13 cellular contexts compared by ENCODE assay signal in the genomic region with DNA sequence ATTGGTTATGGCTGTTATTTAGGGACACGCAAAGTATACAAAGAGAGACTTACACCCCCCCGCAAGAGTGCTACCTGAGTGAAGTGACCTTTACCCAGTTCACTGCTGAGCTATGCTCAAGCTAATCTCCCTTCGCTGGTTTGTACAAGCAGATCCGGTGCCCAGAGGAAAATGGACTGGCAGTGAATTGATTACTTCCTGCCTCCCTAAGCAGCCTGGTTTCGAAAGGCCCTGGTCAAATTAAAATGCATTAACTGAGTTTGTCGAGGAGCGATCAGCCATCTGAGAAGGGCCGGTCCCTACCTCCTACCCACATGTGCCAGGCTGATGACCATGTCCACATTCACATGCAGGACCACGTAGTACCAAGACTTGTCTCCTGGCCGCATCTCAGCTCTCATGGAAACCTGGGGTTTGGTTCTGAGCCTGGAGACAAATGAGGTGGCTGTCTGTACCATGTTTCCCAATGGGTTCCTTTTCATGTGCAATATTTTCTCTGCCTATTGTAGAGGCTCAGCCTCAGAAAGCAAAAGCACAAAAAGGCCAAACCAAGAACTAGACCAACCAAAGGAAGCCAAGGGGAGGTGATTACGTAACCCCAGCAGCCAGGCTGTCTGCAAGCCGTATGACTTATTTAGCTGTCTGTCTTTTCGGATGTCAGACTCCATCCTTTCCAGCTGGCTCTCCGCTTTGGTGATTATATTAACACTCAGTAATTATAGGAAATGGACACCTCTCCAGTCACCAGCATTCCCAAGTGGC.
DNase-seq lines count a peak whose midpoint lies in the region; ATAC-seq and TF ChIP-seq lines count a peak whose summit lies in the region.
"Had no signal": no experiment of that assay in that cellular context is flagged by ENCODE, and none has a peak within 500 bp of the region (broad histone marks: within the 10 kb centered on the region; RNA-seq: fewer than 3 reads in every experiment).

No MANE protein-coding gene starts in this region.

- CTCF ChIA-PET in activated CD4-positive, alpha-beta T cell treated with anti-CD3 and anti-CD28 coated beads, Interleukin-2, amount 10 ng/mL, durations not matched to agents 7 days and 5 days (lab: Charles Lee), result interaction anchor here (0.6 to 1.3 kb wide), 4 partner anchors 29 to 151 kb away, joined by 3 to 6 read pairs (median 3); no protein-coding TSS in a partner anchor

- peak; percentile 12 for DNase-seq in activated naive CD8-positive, alpha-beta T cell treated with anti-CD3 and anti-CD28 coated beads for 36 hours
- DNase-seq in activated naive CD8-positive, alpha-beta T cell treated with anti-CD3 and anti-CD28 coated beads, Interleukin-2, amount 50 U/mL, for 24 hours, result no peak
- DNase-seq in NCI-H2227 (lab: John Stamatoyannopoulos, UW; ENCODE audit: unreplicated experiment), result peak; percentile 36
- peak; percentile 13 for DNase-seq in cerebellar cortex (ENCODE audit: low spot score)
- no peak for DNase-seq in sciatic nerve (ENCODE audit: low spot score)
- no peak for DNase-seq in activated CD4-positive, alpha-beta T cell treated with anti-CD3 and anti-CD28 coated beads, Interleukin-2, amount 10 ng/mL, durations not matched to agents 7 days and 5 days
- DNase-seq in lower lobe of right lung, result no peak
- DNase-seq: esophagus squamous epithelium, HCEC 1CT had no signal

- H3K36me3 ChIP-seq in lower lobe of right lung, result no peaks in the 10 kb centered on the region
- H3K36me3 ChIP-seq: BLaER1, esophagus squamous epithelium had no signal

- no peaks in the 10 kb centered on the region for H3K36me3 Mint-ChIP-seq in activated naive CD8-positive, alpha-beta T cell treated with anti-CD3 and anti-CD28 coated beads for 36 hours
- H3K36me3 Mint-ChIP-seq in activated naive CD8-positive, alpha-beta T cell treated with anti-CD3 and anti-CD28 coated beads, Interleukin-2, amount 50 U/mL, for 24 hours (ENCODE audit: low read depth), result no peaks in the 10 kb centered on the region
- peaks cover 7% of the 10 kb centered on the region for H3K36me3 Mint-ChIP-seq in activated CD4-positive, alpha-beta T cell treated with anti-CD3 and anti-CD28 coated beads, Interleukin-2, amount 10 ng/mL, durations not matched to agents 7 days and 5 days (ENCODE audit: low read depth)
- no peaks in the 10 kb centered on the region for H3K36me3 Mint-ChIP-seq in activated T-helper 17 cell treated with anti-CD3 and anti-CD28 coated beads, Interleukin-2, amount 50 U/mL, for 72 hours (ENCODE audit: low read depth)
- H3K36me3 Mint-ChIP-seq: activated naive CD4-positive, alpha-beta T cell treated with anti-CD3 and anti-CD28 coated beads, Interleukin-2, amount 50 U/mL, for 72 hours; WTC11 had no signal

- no peak overlapping the region for H3K4me3 Mint-ChIP-seq in activated naive CD8-positive, alpha-beta T cell treated with anti-CD3 and anti-CD28 coated beads for 36 hours
- no peak overlapping the region for H3K4me3 Mint-ChIP-seq in activated naive CD8-positive, alpha-beta T cell treated with anti-CD3 and anti-CD28 coated beads, Interleukin-2, amount 50 U/mL, for 24 hours
- no peak overlapping the region for H3K4me3 Mint-ChIP-seq in activated CD4-positive, alpha-beta T cell treated with anti-CD3 and anti-CD28 coated beads, Interleukin-2, amount 10 ng/mL, durations not matched to agents 7 days and 5 days
- H3K4me3 Mint-ChIP-seq in activated T-helper 17 cell treated with anti-CD3 and anti-CD28 coated beads, Interleukin-2, amount 50 U/mL, for 72 hours, result no peak overlapping the region
- H3K4me3 Mint-ChIP-seq: WTC11 had no signal

- POLR2A ChIA-PET in activated CD4-positive, alpha-beta T cell treated with anti-CD3 and anti-CD28 coated beads, Interleukin-2, amount 10 ng/mL, durations not matched to agents 7 days and 5 days (lab: Charles Lee), result interaction anchor here (0.6 kb wide), 1 partner anchor 27 kb away, joined by 3 read pairs; no protein-coding TSS in a partner anchor

- peaks cover 48% of the 10 kb centered on the region for H3K4me1 Mint-ChIP-seq in activated naive CD8-positive, alpha-beta T cell treated with anti-CD3 and anti-CD28 coated beads for 36 hours
- peaks cover 30% of the 10 kb centered on the region for H3K4me1 Mint-ChIP-seq in activated naive CD8-positive, alpha-beta T cell treated with anti-CD3 and anti-CD28 coated beads, Interleukin-2, amount 50 U/mL, for 24 hours
- H3K4me1 Mint-ChIP-seq in activated CD4-positive, alpha-beta T cell treated with anti-CD3 and anti-CD28 coated beads, Interleukin-2, amount 10 ng/mL, durations not matched to agents 7 days and 5 days, result peaks cover 50% of the 10 kb centered on the region
- H3K4me1 Mint-ChIP-seq in activated T-helper 17 cell treated with anti-CD3 and anti-CD28 coated beads, Interleukin-2, amount 50 U/mL, for 72 hours, result peaks cover 18% of the 10 kb centered on the region

- H3K4me1 ChIP-seq in lower lobe of right lung, result no peaks in the 10 kb centered on the region
- H3K4me1 ChIP-seq: BLaER1 had no signal

- intact Hi-C loops in sciatic nerve (cut with DNase I), result loop anchor here (10.0 kb wide), 1 partner anchor 136 kb away; no protein-coding TSS in a partner anchor
- intact Hi-C loops in lower lobe of right lung (cut with DNase I), result no loop called here

- no peak overlapping the region for H3K4me3 ChIP-seq in lower lobe of right lung
- H3K4me3 ChIP-seq: BLaER1, esophagus squamous epithelium had no signal

- no peaks in the 10 kb centered on the region for H3K27me3 ChIP-seq in lower lobe of right lung (ENCODE audit: low read depth)
- H3K27me3 ChIP-seq: BLaER1, esophagus squamous epithelium had no signal

- no peaks in the 10 kb centered on the region for H3K9me3 ChIP-seq in lower lobe of right lung
- H3K9me3 ChIP-seq: BLaER1, esophagus squamous epithelium had no signal

- no peak overlapping the region for H3K27ac Mint-ChIP-seq in activated naive CD8-positive, alpha-beta T cell treated with anti-CD3 and anti-CD28 coated beads for 36 hours
- no peak overlapping the region for H3K27ac Mint-ChIP-seq in activated naive CD8-positive, alpha-beta T cell treated with anti-CD3 and anti-CD28 coated beads, Interleukin-2, amount 50 U/mL, for 24 hours
- no peak overlapping the region for H3K27ac Mint-ChIP-seq in activated CD4-positive, alpha-beta T cell treated with anti-CD3 and anti-CD28 coated beads, Interleukin-2, amount 10 ng/mL, durations not matched to agents 7 days and 5 days
- no peak overlapping the region for H3K27ac Mint-ChIP-seq in activated T-helper 17 cell treated with anti-CD3 and anti-CD28 coated beads, Interleukin-2, amount 50 U/mL, for 72 hours
- H3K27ac Mint-ChIP-seq: activated naive CD4-positive, alpha-beta T cell treated with anti-CD3 and anti-CD28 coated beads, Interleukin-2, amount 50 U/mL, for 72 hours; WTC11 had no signal

- ATAC-seq in activated naive CD8-positive, alpha-beta T cell treated with anti-CD3 and anti-CD28 coated beads, Interleukin-2, amount 50 U/mL, for 24 hours, result no peak
- ATAC-seq in sciatic nerve, result peak; percentile 63
- ATAC-seq in activated T-helper 17 cell treated with anti-CD3 and anti-CD28 coated beads, Interleukin-2, amount 50 U/mL, for 72 hours (replicated peaks), result no peak
- ATAC-seq in lower lobe of right lung, result no peak
- ATAC-seq: activated naive CD4-positive, alpha-beta T cell treated with anti-CD3 and anti-CD28 coated beads, Interleukin-2, amount 50 U/mL, for 72 hours; WTC11 had no signal

- H3K27me3 Mint-ChIP-seq in activated naive CD8-positive, alpha-beta T cell treated with anti-CD3 and anti-CD28 coated beads for 36 hours, result no peaks in the 10 kb centered on the region
- H3K27me3 Mint-ChIP-seq in activated naive CD8-positive, alpha-beta T cell treated with anti-CD3 and anti-CD28 coated beads, Interleukin-2, amount 50 U/mL, for 24 hours, result no peaks in the 10 kb centered on the region
- no peaks in the 10 kb centered on the region for H3K27me3 Mint-ChIP-seq in activated CD4-positive, alpha-beta T cell treated with anti-CD3 and anti-CD28 coated beads, Interleukin-2, amount 10 ng/mL, durations not matched to agents 7 days and 5 days
- H3K27me3 Mint-ChIP-seq in activated T-helper 17 cell treated with anti-CD3 and anti-CD28 coated beads, Interleukin-2, amount 50 U/mL, for 72 hours, result no peaks in the 10 kb centered on the region

- no peak for TF ChIP-seq CTCF in lower lobe of right lung (IDR thresholded peaks at IDR 0.05)

- no peaks in the 10 kb centered on the region for H3K9me3 Mint-ChIP-seq in activated naive CD8-positive, alpha-beta T cell treated with anti-CD3 and anti-CD28 coated beads for 36 hours
- no peaks in the 10 kb centered on the region for H3K9me3 Mint-ChIP-seq in activated naive CD8-positive, alpha-beta T cell treated with anti-CD3 and anti-CD28 coated beads, Interleukin-2, amount 50 U/mL, for 24 hours
- no peaks in the 10 kb centered on the region for H3K9me3 Mint-ChIP-seq in activated CD4-positive, alpha-beta T cell treated with anti-CD3 and anti-CD28 coated beads, Interleukin-2, amount 10 ng/mL, durations not matched to agents 7 days and 5 days
- H3K9me3 Mint-ChIP-seq in activated T-helper 17 cell treated with anti-CD3 and anti-CD28 coated beads, Interleukin-2, amount 50 U/mL, for 72 hours, result no peaks in the 10 kb centered on the region
- H3K9me3 Mint-ChIP-seq: activated naive CD4-positive, alpha-beta T cell treated with anti-CD3 and anti-CD28 coated beads, Interleukin-2, amount 50 U/mL, for 72 hours; WTC11 had no signal

- H3K27ac ChIP-seq in lower lobe of right lung, result no peak overlapping the region
- H3K27ac ChIP-seq: BLaER1, esophagus squamous epithelium had no signal

Comparison
In these comparisons a context has a peak if more than half of its experiments do, and no peak if none do; other contexts are left out.
1. DNase-seq: peak in activated naive CD8-positive, alpha-beta T cell treated with anti-CD3 and anti-CD28 coated beads for 36 hours (single experiment), NCI-H2227 (single experiment) and cerebellar cortex (single experiment); none in activated naive CD8-positive, alpha-beta T cell treated with anti-CD3 and anti-CD28 coated beads, Interleukin-2, amount 50 U/mL, for 24 hours (single experiment), sciatic nerve (single experiment), activated CD4-positive, alpha-beta T cell treated with anti-CD3 and anti-CD28 coated beads, Interleukin-2, amount 10 ng/mL, durations not matched to agents 7 days and 5 days (single experiment) and lower lobe of right lung (single experiment).